23 cellular contexts compared by ENCODE assay signal in the genomic region with DNA sequence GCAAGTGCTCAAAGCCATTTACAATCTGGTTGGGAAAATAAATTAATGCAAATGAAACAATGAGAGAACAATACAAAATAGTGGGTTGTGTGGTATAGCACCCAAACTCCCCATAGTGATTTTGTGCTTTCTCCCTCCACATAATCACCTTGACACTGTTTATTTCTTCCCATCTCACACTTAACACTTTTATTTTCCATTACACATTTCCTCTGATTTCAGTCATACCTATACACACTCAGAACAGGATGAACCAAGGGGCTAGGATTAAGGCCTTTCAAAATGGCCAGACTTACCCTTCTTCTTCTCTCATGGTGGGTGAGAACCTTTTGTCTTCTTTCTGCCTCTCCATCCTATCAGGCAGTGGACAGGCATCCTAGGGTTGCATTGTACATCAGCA. TPM values are rescaled to one million over a fixed set of nuclear protein-coding genes. Genes with fewer than 3 reads are reported as not detected.
DNase-seq lines count a peak whose midpoint lies in the region; ATAC-seq and TF ChIP-seq lines count a peak whose summit lies in the region.
"Had no signal": no experiment of that assay in that cellular context is flagged by ENCODE, and none has a peak within 500 bp of the region (broad histone marks: within the 10 kb centered on the region; RNA-seq: fewer than 3 reads in every experiment).

No MANE protein-coding gene starts in this region.

- no peaks in the 10 kb centered on the region for H3K27me3 ChIP-seq in CD4-positive, alpha-beta memory T cell (ENCODE audit: insufficient read depth, low read length)
- H3K27me3 ChIP-seq in body of pancreas (no peaks in the 10 kb centered on the region), heart left ventricle (peaks cover 0 to 17% (median 0%) of the 10 kb centered on the region in 9 donors)
- H3K27me3 ChIP-seq: BLaER1 treated with 17β-estradiol and CSF1 and Interleukin-3, amounts not matched to agents 10 nM and 100 nM had no signal

- peaks cover 100% of the 10 kb centered on the region for H3K36me3 Mint-ChIP-seq in activated T-cell treated with anti-CD3 and anti-CD28 coated beads, Interleukin-2, amount 50 U/mL, for 24 hours (ENCODE audit: low read depth)
- H3K36me3 Mint-ChIP-seq in CD4-positive, alpha-beta memory T cell = peaks cover 89 to 99% of the 10 kb centered on the region in 2 donors
- no peaks in the 10 kb centered on the region for H3K36me3 Mint-ChIP-seq in activated T-helper 17 cell treated with anti-CD3 and anti-CD28 coated beads, Interleukin-2, amount 50 U/mL, for 72 hours (ENCODE audit: low read depth)
- H3K36me3 Mint-ChIP-seq in stimulated activated effector memory CD8-positive, alpha-beta T cell treated with anti-CD3 and anti-CD28 coated beads, Interleukin-12 subunit alpha, Interleukin-12 subunit beta, amount 100 ng/mL, for 72 hours = no peaks in the 10 kb centered on the region

- H3K4me3 Mint-ChIP-seq in activated T-cell treated with anti-CD3 and anti-CD28 coated beads, Interleukin-2, amount 50 U/mL, for 24 hours = no peak overlapping the region
- no peak overlapping the region for H3K4me3 Mint-ChIP-seq in CD4-positive, alpha-beta memory T cell
- H3K4me3 Mint-ChIP-seq in activated T-helper 17 cell treated with anti-CD3 and anti-CD28 coated beads, Interleukin-2, amount 50 U/mL, for 72 hours = peak overlapping the region; percentile 9
- H3K4me3 Mint-ChIP-seq in stimulated activated effector memory CD8-positive, alpha-beta T cell treated with anti-CD3 and anti-CD28 coated beads, Interleukin-12 subunit alpha, Interleukin-12 subunit beta, amount 100 ng/mL, for 72 hours = no peak overlapping the region
- H3K4me3 Mint-ChIP-seq: HFFc6 had no signal

- POLR2A ChIA-PET in CD4-positive, alpha-beta memory T cell (lab: Charles Lee; ENCODE audit: partially characterized antibody) = no interaction called here

- H3K27ac Mint-ChIP-seq in activated T-cell treated with anti-CD3 and anti-CD28 coated beads, Interleukin-2, amount 50 U/mL, for 24 hours = peak overlapping the region; percentile 81
- peak overlapping the region in 5 of 7 donors; percentile 2 to 70 (median 52) for H3K27ac Mint-ChIP-seq in CD4-positive, alpha-beta memory T cell
- H3K27ac Mint-ChIP-seq in activated T-helper 17 cell treated with anti-CD3 and anti-CD28 coated beads, Interleukin-2, amount 50 U/mL, for 72 hours = peak overlapping the region; percentile 80
- H3K27ac Mint-ChIP-seq in stimulated activated effector memory CD8-positive, alpha-beta T cell treated with anti-CD3 and anti-CD28 coated beads, Interleukin-12 subunit alpha, Interleukin-12 subunit beta, amount 100 ng/mL, for 72 hours = peak overlapping the region; percentile 84
- H3K27ac Mint-ChIP-seq: HFFc6 had no signal

- CTCF ChIA-PET in CD4-positive, alpha-beta memory T cell (lab: Charles Lee; ENCODE audit: partially characterized antibody) = interaction anchor here (0.5 kb wide), 1 partner anchor 242 kb away, joined by 3 read pairs; no protein-coding TSS in a partner anchor

- H3K27ac ChIP-seq in CD4-positive, alpha-beta memory T cell (ENCODE audit: low read depth, low read length) = no peak overlapping the region
- H3K27ac ChIP-seq in body of pancreas (no peak overlapping the region), heart left ventricle (no peak overlapping the region)
- H3K27ac ChIP-seq: BLaER1 treated with 17β-estradiol and CSF1 and Interleukin-3, amounts not matched to agents 10 nM and 100 nM; HL-60 had no signal

- TF ChIP-seq POLR2A in body of pancreas (IDR thresholded peaks at IDR 0.05) (no peak), heart left ventricle (IDR thresholded peaks at IDR 0.05) (no peak)

- no peaks in the 10 kb centered on the region for H3K4me1 ChIP-seq in CD4-positive, alpha-beta memory T cell (ENCODE audit: insufficient read depth, low read length)
- H3K4me1 ChIP-seq in body of pancreas (no peaks in the 10 kb centered on the region), heart left ventricle (no peaks in the 10 kb centered on the region)

- H3K27me3 Mint-ChIP-seq in activated T-cell treated with anti-CD3 and anti-CD28 coated beads, Interleukin-2, amount 50 U/mL, for 24 hours = no peaks in the 10 kb centered on the region
- H3K27me3 Mint-ChIP-seq in CD4-positive, alpha-beta memory T cell = no peaks in the 10 kb centered on the region
- no peaks in the 10 kb centered on the region for H3K27me3 Mint-ChIP-seq in activated T-helper 17 cell treated with anti-CD3 and anti-CD28 coated beads, Interleukin-2, amount 50 U/mL, for 72 hours

- intact Hi-C loops in CD4-positive, alpha-beta memory T cell (cut with micrococcal nuclease) = no loop called here
- intact Hi-C loops in body of pancreas (cut with DNase I) = no loop called here
- intact Hi-C loops in heart left ventricle (cut with DNase I) = no loop called here

- H3K9me3 Mint-ChIP-seq in activated T-cell treated with anti-CD3 and anti-CD28 coated beads, Interleukin-2, amount 50 U/mL, for 24 hours = no peaks in the 10 kb centered on the region
- no peaks in the 10 kb centered on the region for H3K9me3 Mint-ChIP-seq in CD4-positive, alpha-beta memory T cell
- H3K9me3 Mint-ChIP-seq in activated T-helper 17 cell treated with anti-CD3 and anti-CD28 coated beads, Interleukin-2, amount 50 U/mL, for 72 hours = no peaks in the 10 kb centered on the region
- no peaks in the 10 kb centered on the region for H3K9me3 Mint-ChIP-seq in stimulated activated effector memory CD8-positive, alpha-beta T cell treated with anti-CD3 and anti-CD28 coated beads, Interleukin-12 subunit alpha, Interleukin-12 subunit beta, amount 100 ng/mL, for 72 hours
- H3K9me3 Mint-ChIP-seq: HFFc6 had no signal

- H3K9me3 ChIP-seq in CD4-positive, alpha-beta memory T cell (ENCODE audit: control insufficient read depth in 1 of 2, low read length in 2 of 2) = no peaks in the 10 kb centered on the region
- H3K9me3 ChIP-seq in body of pancreas = no peaks in the 10 kb centered on the region
- no peaks in the 10 kb centered on the region for H3K9me3 ChIP-seq in heart left ventricle
- H3K9me3 ChIP-seq: BLaER1 treated with 17β-estradiol and CSF1 and Interleukin-3, amounts not matched to agents 10 nM and 100 nM had no signal

- peaks cover 29% of the 10 kb centered on the region for H3K4me1 Mint-ChIP-seq in activated T-cell treated with anti-CD3 and anti-CD28 coated beads, Interleukin-2, amount 50 U/mL, for 24 hours (ENCODE audit: low read depth)
- H3K4me1 Mint-ChIP-seq in CD4-positive, alpha-beta memory T cell = peaks cover 0 to 4% (median 2%) of the 10 kb centered on the region in 4 donors
- H3K4me1 Mint-ChIP-seq in activated T-helper 17 cell treated with anti-CD3 and anti-CD28 coated beads, Interleukin-2, amount 50 U/mL, for 72 hours = peaks cover 21% of the 10 kb centered on the region
- H3K4me1 Mint-ChIP-seq in stimulated activated effector memory CD8-positive, alpha-beta T cell treated with anti-CD3 and anti-CD28 coated beads, Interleukin-12 subunit alpha, Interleukin-12 subunit beta, amount 100 ng/mL, for 72 hours = peaks cover 28% of the 10 kb centered on the region

- TF ChIP-seq CTCF in body of pancreas (IDR thresholded peaks at IDR 0.05) = no peak
- TF ChIP-seq CTCF in heart left ventricle (IDR thresholded peaks at IDR 0.05) = no peak

- peaks cover 98% of the 10 kb centered on the region for H3K36me3 ChIP-seq in CD4-positive, alpha-beta memory T cell (ENCODE audit: insufficient read depth, low read length)
- H3K36me3 ChIP-seq in body of pancreas (replicated peaks in 1 of 2; ENCODE audit: insufficient read depth in 1 of 2, low read depth in 2 of 2) (no peaks in the 10 kb centered on the region), heart left ventricle (peaks cover 0 to 100% (median 0%) of the 10 kb centered on the region in 9 donors)

- ATAC-seq in activated T-helper 17 cell treated with anti-CD3 and anti-CD28 coated beads, Interleukin-2, amount 50 U/mL, for 72 hours (replicated peaks) = peak; percentile 78
- peak; percentile 58 for ATAC-seq in stimulated activated effector memory CD8-positive, alpha-beta T cell treated with anti-CD3 and anti-CD28 coated beads, Interleukin-12 subunit alpha, Interleukin-12 subunit beta, amount 100 ng/mL, for 72 hours
- ATAC-seq in HG02970 (IDR thresholded peaks at IDR 0.05; ENCODE audit: low FRiP score, unreplicated experiment) = no peak
- no peak for ATAC-seq in body of pancreas
- no peak for ATAC-seq in heart left ventricle

- H3K4me3 ChIP-seq in CD4-positive, alpha-beta memory T cell (ENCODE audit: low read length in 2 of 2) = no peak overlapping the region
- H3K4me3 ChIP-seq in body of pancreas (no peak overlapping the region), heart left ventricle (no peak overlapping the region)
- H3K4me3 ChIP-seq: BLaER1 treated with 17β-estradiol and CSF1 and Interleukin-3, amounts not matched to agents 10 nM and 100 nM had no signal

- no peak for DNase-seq in activated T-cell treated with anti-CD3 and anti-CD28 coated beads, Interleukin-2, amount 50 U/mL, for 24 hours
- DNase-seq in activated T-cell treated with anti-CD3 and anti-CD28 coated beads for 4 hours (no peak), body of pancreas (no peak), heart left ventricle (no peak)
- DNase-seq in CD4-positive, alpha-beta memory T cell = no peak
- DNase-seq in stimulated activated effector memory CD8-positive, alpha-beta T cell treated with anti-CD3 and anti-CD28 coated beads, Interleukin-12 subunit alpha, Interleukin-12 subunit beta, amount 100 ng/mL, for 72 hours (ENCODE audit: low spot score in 2 of 2) = no peak
- DNase-seq: DND-41, H7, HFFc6, NCI-H1417, NCI-H187, NCI-H2227 treated with DMSO at 0.1 percent for 48 hours, NCI-H510A treated with DMSO at 0.1 percent for 48 hours, NCI-H774, OCI-M1, Right ventricle myocardium superior had no signal

RNA-seq across cellular contexts. Expression of a gene that starts 13.9 kb away (rescaled TPM):
- 1 to 10 TPM; 2.4 to 3.8 TPM for total RNA-seq in CD4-positive, alpha-beta memory T cell
- polyA plus RNA-seq in CD4-positive, alpha-beta memory T cell = under 1 TPM in 1 of 2 donors, not detected in 1; 0.56 TPM
- total RNA-seq in activated T-helper 17 cell treated with anti-CD3 and anti-CD28 coated beads, Interleukin-2, amount 50 U/mL, for 72 hours = 10 to 100 TPM; 17.8 to 47.4 TPM
- total RNA-seq in body of pancreas (1 to 10 TPM; 1.8 to 6.6 TPM), heart left ventricle (1 to 10 TPM; 1.4 to 8.8 (median 3.5) TPM)
- 1 to 10 TPM; 2.3 to 5.2 TPM for polyA plus RNA-seq in heart left ventricle
- total RNA-seq: G401, HFFc6, HT1080, M059J had no signal

RNA-seq across cellular contexts. Expression of a gene that starts 37.9 kb away (rescaled TPM):
- 100 to 1,000 TPM; 134 to 138 TPM for total RNA-seq in CD4-positive, alpha-beta memory T cell
- 100 to 1,000 TPM in 1 of 2 donors, 10 to 100 TPM in 1; 93.4 to 107 TPM for polyA plus RNA-seq in CD4-positive, alpha-beta memory T cell
- 100 to 1,000 TPM; 152 to 189 TPM for total RNA-seq in activated T-helper 17 cell treated with anti-CD3 and anti-CD28 coated beads, Interleukin-2, amount 50 U/mL, for 72 hours
- 1 to 10 TPM; 1.6 to 2.9 TPM for total RNA-seq in body of pancreas
- total RNA-seq in heart left ventricle = 10 to 100 TPM in 2 of 9 donors, 1 to 10 TPM in 7; 2.4 to 66.3 (median 5.4) TPM
- 1 to 10 TPM in 1 of 2 donors, under 1 TPM in 1; 0.88 to 2.1 TPM for polyA plus RNA-seq in heart left ventricle
- total RNA-seq: G401, H7, HT1080 had no signal

RNA-seq across cellular contexts. Expression of a gene that starts 53.0 kb away (rescaled TPM):
- not detected for total RNA-seq in CD4-positive, alpha-beta memory T cell
- polyA plus RNA-seq in CD4-positive, alpha-beta memory T cell = not detected
- total RNA-seq in activated T-helper 17 cell treated with anti-CD3 and anti-CD28 coated beads, Interleukin-2, amount 50 U/mL, for 72 hours = not detected
- total RNA-seq in body of pancreas = 10 to 100 TPM in 1 of 2 donors, 1 to 10 TPM in 1; 3.6 to 51.4 TPM
- total RNA-seq in heart left ventricle = 100 to 1,000 TPM in 2 of 9 donors, 10 to 100 TPM in 7; 46.7 to 162 (median 60.9) TPM
- polyA plus RNA-seq in heart left ventricle = 100 to 1,000 TPM in 1 of 2 donors, 10 to 100 TPM in 1; 25.5 to 181 TPM
- total RNA-seq: G401, HFFc6, HT1080, M059J had no signal

Comparison
In these comparisons a context has a peak if more than half of its experiments do, and no peak if none do; other contexts are left out.
1. ATAC-seq: peak in activated T-helper 17 cell treated with anti-CD3 and anti-CD28 coated beads, Interleukin-2, amount 50 U/mL, for 72 hours (single experiment) and stimulated activated effector memory CD8-positive, alpha-beta T cell treated with anti-CD3 and anti-CD28 coated beads, Interleukin-12 subunit alpha, Interleukin-12 subunit beta, amount 100 ng/mL, for 72 hours (single experiment); none in HG02970 (single experiment), body of pancreas (single experiment) and heart left ventricle (0 of 4).
2. RNA of a gene that starts 53.0 kb away (total RNA-seq): 46.7 to 162 TPM in heart left ventricle and 3.6 to 51.4 TPM in body of pancreas; not detected in CD4-positive, alpha-beta memory T cell and not detected in activated T-helper 17 cell treated with anti-CD3 and anti-CD28 coated beads, Interleukin-2, amount 50 U/mL, for 72 hours; every median in the first group is over 4 times any median in the second.
3. Peak in every context shown above with its lines, with median percentiles within 50 percentile points of each other: H3K27ac Mint-ChIP-seq.